In genomic region chr11:121374286-121374985, GRCh38 we compare ENCODE assay signal across 11 cellular contexts.
"Had no signal": no experiment of that assay in that cellular context is flagged by ENCODE, and none has a peak within 500 bp of the region (broad histone marks: within the 10 kb centered on the region; RNA-seq: fewer than 3 reads in every experiment).

No MANE protein-coding gene starts in this region.

- H3K27ac Mint-ChIP-seq: activated CD8-positive, alpha-beta memory T cell treated with anti-CD3 and anti-CD28 coated beads, Interleukin-2, amount 10 ng/mL, durations not matched to agents 7 days and 5 days had no signal

- H3K36me3 Mint-ChIP-seq: activated CD8-positive, alpha-beta memory T cell treated with anti-CD3 and anti-CD28 coated beads, Interleukin-2, amount 10 ng/mL, durations not matched to agents 7 days and 5 days; naive thymus-derived CD8-positive, alpha-beta T cell had no signal

- ATAC-seq: activated CD8-positive, alpha-beta memory T cell treated with anti-CD3 and anti-CD28 coated beads, Interleukin-2, amount 10 ng/mL, durations not matched to agents 7 days and 5 days; activated T-cell treated with anti-CD3 and anti-CD28 coated beads, Interleukin-2, amount 50 U/mL, for 4 hours; naive thymus-derived CD8-positive, alpha-beta T cell had no signal

- H3K27me3 Mint-ChIP-seq: activated CD8-positive, alpha-beta memory T cell treated with anti-CD3 and anti-CD28 coated beads, Interleukin-2, amount 10 ng/mL, durations not matched to agents 7 days and 5 days; naive thymus-derived CD8-positive, alpha-beta T cell had no signal

- H3K4me3 ChIP-seq: breast epithelium, lung, right atrium auricular region, skin epidermis, transverse colon had no signal

- H3K4me1 ChIP-seq: breast epithelium, right atrium auricular region had no signal

- DNase-seq: activated CD8-positive, alpha-beta memory T cell treated with anti-CD3 and anti-CD28 coated beads, Interleukin-2, amount 10 ng/mL, durations not matched to agents 7 days and 5 days; activated gamma-delta T cell; activated T-cell treated with anti-CD3 and anti-CD28 coated beads, Interleukin-2, amount 50 U/mL, for 4 hours; aorta; hypothalamus; naive thymus-derived CD8-positive, alpha-beta T cell; transverse colon had no signal

- H3K27ac ChIP-seq: breast epithelium, right atrium auricular region, skin epidermis, transverse colon had no signal

- H3K27me3 ChIP-seq: breast epithelium, right atrium auricular region, transverse colon had no signal

- H3K36me3 ChIP-seq: breast epithelium, right atrium auricular region, transverse colon had no signal

- H3K9me3 Mint-ChIP-seq: activated T-cell treated with anti-CD3 and anti-CD28 coated beads, Interleukin-2, amount 50 U/mL, for 4 hours; naive thymus-derived CD8-positive, alpha-beta T cell had no signal

- H3K9me3 ChIP-seq: breast epithelium, right atrium auricular region, transverse colon had no signal

- H3K4me3 Mint-ChIP-seq: activated CD8-positive, alpha-beta memory T cell treated with anti-CD3 and anti-CD28 coated beads, Interleukin-2, amount 10 ng/mL, durations not matched to agents 7 days and 5 days; activated T-cell treated with anti-CD3 and anti-CD28 coated beads, Interleukin-2, amount 50 U/mL, for 4 hours had no signal
